ENCODE assay signal across 17 cellular contexts in the genomic region with DNA sequence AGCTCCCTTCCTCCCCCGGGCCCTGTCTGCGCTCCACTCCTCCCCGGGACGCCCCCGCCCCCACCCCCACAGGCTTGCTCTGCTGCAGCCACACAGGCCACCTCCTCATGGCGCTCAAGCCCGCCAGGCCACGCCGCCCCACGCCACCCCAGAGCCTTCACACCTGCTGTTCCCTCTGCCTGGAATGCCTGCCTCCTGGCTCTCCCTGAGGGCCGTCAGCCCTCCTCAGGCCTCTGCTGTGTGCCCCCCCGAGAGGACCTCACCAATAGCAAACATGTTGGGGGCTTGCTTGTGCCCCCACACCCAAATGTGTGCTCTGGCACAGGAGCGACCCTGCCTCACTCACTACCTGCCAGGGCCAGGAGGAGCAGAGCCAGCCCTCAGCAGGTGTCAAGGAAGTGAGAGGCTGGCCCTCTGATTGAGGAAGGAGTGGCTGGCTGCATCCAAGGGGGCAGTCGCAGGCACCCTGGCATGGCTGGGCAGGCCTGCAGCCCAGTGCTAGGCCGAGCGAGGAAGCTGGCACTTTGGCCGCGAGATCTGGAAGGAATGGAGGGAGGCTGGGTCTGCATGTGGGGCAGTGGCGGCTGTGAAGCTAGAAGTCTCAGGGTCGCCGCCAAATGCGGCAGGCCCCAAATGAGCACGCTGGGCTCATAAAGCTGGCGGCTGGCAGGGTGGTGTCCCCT.
"Had no signal": no experiment of that assay in that cellular context is flagged by ENCODE, and none has a peak within 500 bp of the region (broad histone marks: within the 10 kb centered on the region; RNA-seq: fewer than 3 reads in every experiment).

No MANE protein-coding gene starts in this region.

- ATAC-seq: activated CD8-positive, alpha-beta T cell treated with anti-CD3 and anti-CD28 coated beads for 36 hours; left colon; lower lobe of right lung; WTC11 had no signal

- H3K9me3 ChIP-seq: esophagus squamous epithelium, lower lobe of right lung, tibial nerve had no signal

- H3K4me2 ChIP-seq: hepatocyte had no signal

- DNase-seq: activated CD4-positive, alpha-beta T cell treated with anti-CD3 and anti-CD28 coated beads for 48 hours; activated CD8-positive, alpha-beta T cell treated with anti-CD3 and anti-CD28 coated beads for 36 hours; activated gamma-delta T cell; dermis blood vessel endothelial cell; effector memory CD4-positive, alpha-beta T cell; esophagus squamous epithelium; left colon; lower lobe of right lung; occipital lobe; retina; stimulated activated naive CD4-positive, alpha-beta T cell treated with Interleukin-2 at 50 U/mL for 16 hours had no signal

- H3K36me3 ChIP-seq: esophagus squamous epithelium, lower lobe of right lung, tibial nerve had no signal

- H3K27me3 ChIP-seq: hepatocyte had no signal

- H2AFZ ChIP-seq: hepatocyte had no signal

- H3K79me2 ChIP-seq: hepatocyte had no signal

- H3K9me3 Mint-ChIP-seq: activated CD8-positive, alpha-beta T cell treated with anti-CD3 and anti-CD28 coated beads for 36 hours; activated naive CD4-positive, alpha-beta T cell treated with anti-CD3 and anti-CD28 coated beads, Interleukin-2, amount 50 U/mL, for 24 hours; mesothelial cell of epicardium; nephron; WTC11 had no signal

- H3K27ac ChIP-seq: esophagus squamous epithelium, hepatocyte, lower lobe of right lung, tibial nerve had no signal

- H3K27ac Mint-ChIP-seq: activated CD8-positive, alpha-beta T cell treated with anti-CD3 and anti-CD28 coated beads for 36 hours; activated naive CD4-positive, alpha-beta T cell treated with anti-CD3 and anti-CD28 coated beads, Interleukin-2, amount 50 U/mL, for 24 hours; mesothelial cell of epicardium; nephron; WTC11 had no signal

- H3K4me1 Mint-ChIP-seq: activated naive CD4-positive, alpha-beta T cell treated with anti-CD3 and anti-CD28 coated beads, Interleukin-2, amount 50 U/mL, for 24 hours; mesothelial cell of epicardium; nephron had no signal

- H3K4me3 ChIP-seq: esophagus squamous epithelium, hepatocyte, lower lobe of right lung, tibial nerve had no signal

- H3K4me1 ChIP-seq: esophagus squamous epithelium, lower lobe of right lung, tibial nerve had no signal

- H3K4me3 Mint-ChIP-seq: activated CD8-positive, alpha-beta T cell treated with anti-CD3 and anti-CD28 coated beads for 36 hours; activated naive CD4-positive, alpha-beta T cell treated with anti-CD3 and anti-CD28 coated beads, Interleukin-2, amount 50 U/mL, for 24 hours; mesothelial cell of epicardium; nephron; WTC11 had no signal
